11 cellular contexts compared by ENCODE assay signal in the genomic region with DNA sequence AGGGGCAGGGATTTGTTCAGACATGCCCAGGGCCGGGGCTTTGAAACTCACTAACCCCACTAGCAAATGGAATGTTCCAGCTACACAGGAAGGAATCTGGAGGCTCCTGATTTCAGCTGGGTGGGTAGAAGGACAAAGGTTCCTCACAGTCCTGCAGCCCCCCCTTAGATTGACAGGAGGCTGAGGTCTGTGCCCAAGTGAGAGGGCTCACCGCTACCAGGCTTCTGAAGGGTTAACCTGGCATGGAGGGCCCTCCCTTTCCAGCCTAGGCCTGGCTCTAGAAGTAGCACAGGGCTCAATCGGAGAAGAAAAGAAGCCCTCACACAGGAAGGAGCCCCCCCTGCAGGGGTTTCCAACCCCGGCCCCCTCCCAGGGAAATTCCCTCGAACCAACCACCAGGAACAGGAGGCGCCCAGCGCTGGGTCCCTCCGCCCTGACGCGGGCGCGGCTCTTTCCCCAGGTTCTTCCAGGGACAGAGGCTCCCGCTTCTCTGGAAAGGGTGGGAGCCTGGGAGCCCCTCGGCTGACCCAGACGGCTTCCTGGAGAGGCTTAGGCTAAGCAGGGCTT. TPM values are rescaled to one million over a fixed set of nuclear protein-coding genes. Genes with fewer than 3 reads are reported as not detected.
DNase-seq lines count a peak whose midpoint lies in the region; ATAC-seq, FAIRE-seq and TF ChIP-seq lines count a peak whose summit lies in the region.
"Had no signal": no experiment of that assay in that cellular context is flagged by ENCODE, and none has a peak within 500 bp of the region (broad histone marks: within the 10 kb centered on the region; RNA-seq: fewer than 3 reads in every experiment).

No MANE protein-coding gene starts in this region.

- peak overlapping the region; percentile 98 for H3K4me2 ChIP-seq in A549
- peak overlapping the region; percentile 96 for H3K4me2 ChIP-seq in PC-9

- H3K27me3 Mint-ChIP-seq in stimulated activated memory B cell treated with anti-CD40 and anti-IgM and Interleukin-4, amounts not matched to agents 10 μg/mL and 1 μg/mL and 100 μg/mL, for 72 hours, result peaks cover 80% of the 10 kb centered on the region
- H3K27me3 Mint-ChIP-seq: activated T-helper 17 cell treated with anti-CD3 and anti-CD28 coated beads, Interleukin-2, amount 50 U/mL, for 72 hours had no signal

- FAIRE-seq in A549 (lab: Jason Lieb, UNC), result no peak
- FAIRE-seq: GM12878, H54 had no signal

- BruUV-seq in PC-9 (replicated peaks; lab: Mats Ljungman, UMichigan), result no TSS peak

- DNase-seq in A549 (ENCODE audit: low read depth in 1 of 2, low spot score in 1 of 2) (no peak), PC-9 (peak in 1 of 2 experiments; percentile 23), NCI-H1694 treated with DMSO at 0.1 percent for 48 hours (lab: John Stamatoyannopoulos, UW) (no peak), GM20000 (ENCODE audit: low spot score) (no peak), NCI-H2107 (lab: John Stamatoyannopoulos, UW) (no peak)

- WGBS in A549 (ENCODE audit: missing lambda C conversion rate), result 7% methylated on average over 3 of the region's 15 CpGs
- 40 to 49% methylated on average over 15 of the region's 15 CpGs for WGBS in esophagus, 2 donors

- no peak for TF ChIP-seq EP300 in A549 (IDR thresholded peaks at IDR 0.05)

- ATAC-seq in A549, result no peak
- ATAC-seq in stimulated activated memory B cell treated with anti-CD40 and anti-IgM and Interleukin-4, amounts not matched to agents 10 μg/mL and 1 μg/mL and 100 μg/mL, for 72 hours, result no peak
- ATAC-seq: activated T-helper 17 cell treated with anti-CD3 and anti-CD28 coated beads, Interleukin-2, amount 50 U/mL, for 72 hours; GM12878 had no signal

- H3K27ac ChIP-seq in A549, result peak overlapping the region; percentile 97 to 100
- peak overlapping the region; percentile 81 for H3K27ac ChIP-seq in PC-9
- H3K27ac ChIP-seq in esophagus (ENCODE audit: low read depth in 2 of 2, low read length in 1 of 2), result peak overlapping the region; percentile 88 to 94
- peak overlapping the region; percentile 5 for H3K27ac ChIP-seq in muscle layer of duodenum (ENCODE audit: low read length)

- no peak overlapping the region for H3K4me3 Mint-ChIP-seq in stimulated activated memory B cell treated with anti-CD40 and anti-IgM and Interleukin-4, amounts not matched to agents 10 μg/mL and 1 μg/mL and 100 μg/mL, for 72 hours
- H3K4me3 Mint-ChIP-seq: activated T-helper 17 cell treated with anti-CD3 and anti-CD28 coated beads, Interleukin-2, amount 50 U/mL, for 72 hours had no signal

- H3K9me3 Mint-ChIP-seq in stimulated activated memory B cell treated with anti-CD40 and anti-IgM and Interleukin-4, amounts not matched to agents 10 μg/mL and 1 μg/mL and 100 μg/mL, for 72 hours, result no peaks in the 10 kb centered on the region
- H3K9me3 Mint-ChIP-seq: activated T-helper 17 cell treated with anti-CD3 and anti-CD28 coated beads, Interleukin-2, amount 50 U/mL, for 72 hours had no signal

- H3K9me3 ChIP-seq in A549, result no peaks in the 10 kb centered on the region
- no peaks in the 10 kb centered on the region for H3K9me3 ChIP-seq in PC-9 (ENCODE audit: insufficient read depth, low read depth)
- H3K9me3 ChIP-seq in esophagus (ENCODE audit: control insufficient read depth in 2 of 2, insufficient read depth in 1 of 2, low read depth in 1 of 2, low read length in 1 of 2), result no peaks in the 10 kb centered on the region
- H3K9me3 ChIP-seq in muscle layer of duodenum (ENCODE audit: control insufficient read depth in 1 of 2, low read length in 2 of 2), result no peaks in the 10 kb centered on the region

- peaks cover 64% of the 10 kb centered on the region for H3K4me1 ChIP-seq in A549
- H3K4me1 ChIP-seq in PC-9 (replicated peaks; ENCODE audit: insufficient read depth), result peaks cover 59% of the 10 kb centered on the region
- peaks cover 8 to 9% of the 10 kb centered on the region in 2 donors for H3K4me1 ChIP-seq in esophagus (ENCODE audit: control insufficient read depth in 2 of 2, insufficient read depth in 2 of 2, low read length in 1 of 2)
- peaks cover 10 to 33% of the 10 kb centered on the region in 2 donors for H3K4me1 ChIP-seq in muscle layer of duodenum (ENCODE audit: control insufficient read depth in 1 of 2, insufficient read depth in 2 of 2, low read length in 2 of 2)

- H3F3A ChIP-seq in PC-9 (ENCODE audit: insufficient read depth, low read depth), result peaks cover 60% of the 10 kb centered on the region

- no peak for TF ChIP-seq RAD21 in A549 (conservative IDR thresholded peaks at IDR 0.05 in 1 of 2, IDR thresholded peaks at IDR 0.05 in 1 of 2)

- CTCF ChIA-PET in A549 (lab: Yijun Ruan, JAX) (interaction anchor here (0.5 to 16.2 kb wide), 8 partner anchors 10 to 178 kb away, joined by 3 to 222 read pairs (median 4); a partner anchor contains a TSS), PC-9 (lab: Charles Lee) (interaction anchor here (0.7 kb wide), 1 partner anchor 69 kb away, joined by 3 read pairs; no protein-coding TSS in a partner anchor)

- TF ChIP-seq CTCF in A549 (IDR thresholded peaks at IDR 0.05) (no peak), PC-9 (conservative IDR thresholded peaks at IDR 0.05) (no peak), GM20000 (IDR thresholded peaks at IDR 0.05; ENCODE audit: extremely low read depth, missing control alignments) (no peak)

- H4K20me1 ChIP-seq in PC-9 (ENCODE audit: insufficient read depth), result peaks cover 55% of the 10 kb centered on the region

- POLR2A ChIA-PET in A549 (lab: Yijun Ruan, JAX), result interaction anchor here (0.6 to 1.8 kb wide), 4 partner anchors 9 to 31 kb away, joined by 3 to 4 read pairs (median 3); no protein-coding TSS in a partner anchor
- POLR2A ChIA-PET in PC-9 (lab: Charles Lee; ENCODE audit: unreplicated experiment), result interaction anchor here (0.7 to 0.9 kb wide), 2 partner anchors 9 to 73 kb away, joined by 8 to 13 read pairs; no protein-coding TSS in a partner anchor

- H3K27ac Mint-ChIP-seq in stimulated activated memory B cell treated with anti-CD40 and anti-IgM and Interleukin-4, amounts not matched to agents 10 μg/mL and 1 μg/mL and 100 μg/mL, for 72 hours, result no peak overlapping the region
- H3K27ac Mint-ChIP-seq: activated T-helper 17 cell treated with anti-CD3 and anti-CD28 coated beads, Interleukin-2, amount 50 U/mL, for 72 hours had no signal

- peaks cover 54% of the 10 kb centered on the region for H3K36me3 ChIP-seq in PC-9 (ENCODE audit: low read depth)
- peaks cover 7 to 22% of the 10 kb centered on the region in 2 donors for H3K36me3 ChIP-seq in esophagus (ENCODE audit: control insufficient read depth in 2 of 2, insufficient read depth in 2 of 2, low read length in 1 of 2)
- peaks cover 4 to 18% of the 10 kb centered on the region in 2 donors for H3K36me3 ChIP-seq in muscle layer of duodenum (ENCODE audit: control insufficient read depth in 1 of 2, insufficient read depth in 2 of 2, low read length in 2 of 2)

- peaks cover 100% of the 10 kb centered on the region for H3K79me2 ChIP-seq in PC-9 (ENCODE audit: low read depth)

- peaks cover 33% of the 10 kb centered on the region for H3K4me1 Mint-ChIP-seq in stimulated activated memory B cell treated with anti-CD40 and anti-IgM and Interleukin-4, amounts not matched to agents 10 μg/mL and 1 μg/mL and 100 μg/mL, for 72 hours

- H3K9me2 ChIP-seq in PC-9 (ENCODE audit: insufficient read depth), result no peaks in the 10 kb centered on the region

- no peaks in the 10 kb centered on the region for H3K27me3 ChIP-seq in PC-9 (ENCODE audit: insufficient read depth, low read depth)
- H3K27me3 ChIP-seq in esophagus (ENCODE audit: control insufficient read depth in 1 of 2, insufficient read depth in 2 of 2, low read length in 2 of 2), result no peaks in the 10 kb centered on the region
- H3K27me3 ChIP-seq in muscle layer of duodenum (ENCODE audit: low read depth, low read length), result no peaks in the 10 kb centered on the region

- no peak overlapping the region for H2AFZ ChIP-seq in PC-9

- H3K4me3 ChIP-seq in A549 (peak overlapping the region; percentile 93), PC-9 (peak overlapping the region; percentile 86), esophagus (ENCODE audit: low read depth in 1 of 2, low read length in 2 of 2) (peak overlapping the region; percentile 72 to 83), muscle layer of duodenum (ENCODE audit: low read depth in 1 of 2, low read length in 2 of 2) (peak overlapping the region; percentile 17 to 68)
- H3K4me3 ChIP-seq: GM12878 had no signal

- intact Hi-C loops in PC-9 (cut with micrococcal nuclease; ENCODE audit: unreplicated experiment), result loop anchor here (1.0 to 2.0 kb wide), 2 partner anchors 70 to 74 kb away; no protein-coding TSS in a partner anchor

- TF ChIP-seq POLR2A in A549 (IDR thresholded peaks at IDR 0.05; ENCODE audit: low read length), result no peak

- H3K36me3 Mint-ChIP-seq in stimulated activated memory B cell treated with anti-CD40 and anti-IgM and Interleukin-4, amounts not matched to agents 10 μg/mL and 1 μg/mL and 100 μg/mL, for 72 hours, result no peaks in the 10 kb centered on the region

TF ChIP-seq in A549, 52 proteins besides CTCF, POLR2A, EP300 and RAD21:
- TF ChIP-seq, protein P1, sequence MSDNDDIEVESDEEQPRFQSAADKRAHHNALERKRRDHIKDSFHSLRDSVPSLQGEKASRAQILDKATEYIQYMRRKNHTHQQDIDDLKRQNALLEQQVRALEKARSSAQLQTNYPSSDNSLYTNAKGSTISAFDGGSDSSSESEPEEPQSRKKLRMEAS (IDR thresholded peaks at IDR 0.05), result 0 out of 2 replicates have a peak, but pooled peaks have one; percentile 3
- TF ChIP-seq POLR2AphosphoS2 (conservative IDR thresholded peaks at IDR 0.05; ENCODE audit: low read length), result no peak; the same call in 1 of the 2 replicates
TF ChIP-seq in A549: peak in this region for 1.

RNA-seq across cellular contexts. Expression of a gene that starts 3.3 kb away (rescaled TPM):
- polyA plus RNA-seq in A549 (2011; rRNA removed), result 55.0 and 59.3 TPM in 2 replicates
- 112 and 122 TPM in 2 replicates for polyA plus RNA-seq in A549 (2012; cell fraction: cytosol; rRNA removed)
- polyA plus RNA-seq in A549 (2012; cell fraction: nucleus; rRNA removed), result 317 and 462 TPM in 2 replicates
- 87.1 to 93.8 TPM (median 93.2 TPM) in 3 replicates for polyA plus RNA-seq in A549 (2017; fragmentation: RNase III; extraction: RNeasy Plus Mini Kit Qiagen cat#74134 plus additional on column Dnase treatment)
- 99.4 and 100.0 TPM in 2 replicates for polyA minus RNA-seq in A549 (2011; rRNA and poly(A)+ RNA removed)
- 48.3 and 65.8 TPM in 2 replicates for total RNA-seq in PC-9 (2021)
- polyA plus RNA-seq in esophagus, result 100 to 1,000 TPM; 111 to 133 TPM

RNA-seq across cellular contexts. Expression of a gene that starts 59.8 kb away (rescaled TPM):
- polyA plus RNA-seq in A549 (2011; rRNA removed) (6.1 and 6.7 TPM in 2 replicates), A549 (2017; fragmentation: RNase III; extraction: RNeasy Plus Mini Kit Qiagen cat#74134 plus additional on column Dnase treatment) (7.6 to 9.5 TPM (median 9.2 TPM) in 3 replicates), esophagus (10 to 100 TPM; 20.1 to 31.1 TPM)
- polyA plus RNA-seq in A549 (2012; cell fraction: cytosol; rRNA removed), result 9.2 and 11.2 TPM in 2 replicates
- polyA plus RNA-seq in A549 (2012; cell fraction: nucleus; rRNA removed), result 25.8 and 26.3 TPM in 2 replicates
- polyA minus RNA-seq in A549 (2011; rRNA and poly(A)+ RNA removed), result 3.2 and 4.2 TPM in 2 replicates
- total RNA-seq in PC-9 (2021), result 38.5 and 44.3 TPM in 2 replicates

Comparison
In these comparisons a context has a peak if more than half of its experiments do, and no peak if none do; other contexts are left out.
1. H3K27ac ChIP-seq: peak in every context shown above with its lines; median percentile 98 in A549; 91 in esophagus; 81 in PC-9; 5 in muscle layer of duodenum.
2. H3K4me3 ChIP-seq: peak in every context shown above with its lines; median percentile 93 in A549; 86 in PC-9; 78 in esophagus; 42 in muscle layer of duodenum.